ENCODE assay signal across 9 cellular contexts in the genomic region with DNA sequence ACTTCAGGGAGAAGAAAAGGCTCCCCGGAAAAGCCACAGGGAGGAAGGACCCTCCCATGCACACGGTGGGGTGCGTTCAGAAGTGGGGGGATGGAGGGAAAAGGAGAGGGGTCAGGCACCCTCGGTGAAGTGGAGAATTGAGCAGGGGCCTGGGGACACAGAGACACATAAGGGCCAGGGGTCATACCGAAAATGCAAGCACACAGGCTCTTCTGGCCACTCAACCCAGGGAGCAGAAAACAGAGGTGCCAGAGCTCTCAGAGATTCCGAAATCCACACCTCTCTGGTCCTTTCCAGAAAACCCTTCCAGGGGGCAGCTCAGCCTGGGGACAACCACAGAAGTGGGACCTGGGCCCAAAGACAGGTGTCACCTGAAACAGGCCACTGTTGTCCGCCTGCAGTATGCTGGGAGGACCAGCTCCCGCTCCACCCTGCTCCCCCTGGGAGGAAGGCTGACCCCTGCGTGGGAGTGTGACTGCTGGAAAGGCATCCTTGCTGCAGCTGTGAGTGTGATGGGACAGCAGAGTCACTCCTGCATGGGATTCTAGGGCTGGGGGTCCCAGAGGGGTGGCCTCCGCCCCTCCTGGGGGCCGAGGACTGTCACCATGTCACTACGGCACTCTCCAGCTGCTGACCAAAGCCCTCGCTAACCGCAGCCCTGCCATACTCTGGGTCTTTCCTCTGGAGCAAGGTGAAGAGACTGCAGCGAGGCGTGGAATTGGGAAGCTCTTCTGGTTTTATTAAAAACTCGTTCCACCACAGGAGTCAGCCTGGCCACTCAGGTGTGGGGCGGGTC.
A peak's percentile ranks its signal among the peaks of the same experiment; 100 is the strongest.
DNase-seq lines count a peak whose midpoint lies in the region; ATAC-seq lines count a peak whose summit lies in the region.
"Had no signal": no experiment of that assay in that cellular context is flagged by ENCODE, and none has a peak within 500 bp of the region (broad histone marks: within the 10 kb centered on the region; RNA-seq: fewer than 3 reads in every experiment).

No MANE protein-coding gene starts in this region.

- H3K9me3 ChIP-seq in muscle layer of duodenum (ENCODE audit: control insufficient read depth in 1 of 2, low read length in 2 of 2), result no peaks in the 10 kb centered on the region
- H3K9me3 ChIP-seq: Caco-2 had no signal

- H3K27ac Mint-ChIP-seq in effector memory CD8-positive, alpha-beta T cell, result peak overlapping the region; percentile 49 to 75

- 63% methylated on average over 18 of the region's 18 CpGs for WGBS in urinary bladder

- peak; percentile 16 for ATAC-seq in Right ventricle myocardium inferior
- no peak for ATAC-seq in effector memory CD8-positive, alpha-beta T cell (replicated peaks)
- no peak for ATAC-seq in GM18511 (IDR thresholded peaks at IDR 0.05; ENCODE audit: unreplicated experiment)

- DNase-seq in Right ventricle myocardium inferior (ENCODE audit: missing footprints) (no peak), cardiac septum (ENCODE audit: low spot score) (no peak), NCI-H446 treated with DMSO at 0.1 percent for 48 hours (lab: John Stamatoyannopoulos, UW) (no peak), activated gamma-delta T cell (lab: John Stamatoyannopoulos, UW) (no peak)
- no peak for DNase-seq in effector memory CD8-positive, alpha-beta T cell
- DNase-seq: Caco-2 had no signal

- H3K4me3 Mint-ChIP-seq in effector memory CD8-positive, alpha-beta T cell, result peak overlapping the region; percentile 67 to 69

- peak overlapping the region; percentile 45 for H3K27ac ChIP-seq in muscle layer of duodenum (ENCODE audit: low read length)
- peak overlapping the region; percentile 14 for H3K27ac ChIP-seq in urinary bladder (ENCODE audit: low read depth)

- H3K36me3 ChIP-seq in muscle layer of duodenum (ENCODE audit: control insufficient read depth in 1 of 2, insufficient read depth in 2 of 2, low read length in 2 of 2) (peaks cover 4 to 7% of the 10 kb centered on the region in 2 donors), urinary bladder (ENCODE audit: insufficient read depth) (no peaks in the 10 kb centered on the region)

- peaks cover 0 to 8% of the 10 kb centered on the region in 2 donors for H3K4me1 Mint-ChIP-seq in effector memory CD8-positive, alpha-beta T cell (ENCODE audit: low read depth in 2 of 2)

- peaks cover 7% of the 10 kb centered on the region for H3K36me3 Mint-ChIP-seq in effector memory CD8-positive, alpha-beta T cell (ENCODE audit: insufficient read depth)

- H3K4me3 ChIP-seq in muscle layer of duodenum (ENCODE audit: low read depth in 1 of 2, low read length in 2 of 2) (peak overlapping the region; percentile 70 to 79), urinary bladder (ENCODE audit: low read depth, low read length) (peak overlapping the region; percentile 43)

- H3K27me3 ChIP-seq in muscle layer of duodenum (ENCODE audit: low read depth, low read length), result no peaks in the 10 kb centered on the region

- intact Hi-C loops in Right ventricle myocardium inferior (cut with DNase I) (no loop called here), cardiac septum (cut with DNase I) (no loop called here)

- peaks cover 4 to 7% of the 10 kb centered on the region in 2 donors for H3K4me1 ChIP-seq in muscle layer of duodenum (ENCODE audit: control insufficient read depth in 1 of 2, insufficient read depth in 2 of 2, low read length in 2 of 2)
- H3K4me1 ChIP-seq in urinary bladder (ENCODE audit: insufficient read depth), result no peaks in the 10 kb centered on the region

- H3K9me3 Mint-ChIP-seq in effector memory CD8-positive, alpha-beta T cell, result no peaks in the 10 kb centered on the region

- no peaks in the 10 kb centered on the region for H3K27me3 Mint-ChIP-seq in effector memory CD8-positive, alpha-beta T cell
